Comparison of ENCODE assay signal across 28 cellular contexts in the genomic region with DNA sequence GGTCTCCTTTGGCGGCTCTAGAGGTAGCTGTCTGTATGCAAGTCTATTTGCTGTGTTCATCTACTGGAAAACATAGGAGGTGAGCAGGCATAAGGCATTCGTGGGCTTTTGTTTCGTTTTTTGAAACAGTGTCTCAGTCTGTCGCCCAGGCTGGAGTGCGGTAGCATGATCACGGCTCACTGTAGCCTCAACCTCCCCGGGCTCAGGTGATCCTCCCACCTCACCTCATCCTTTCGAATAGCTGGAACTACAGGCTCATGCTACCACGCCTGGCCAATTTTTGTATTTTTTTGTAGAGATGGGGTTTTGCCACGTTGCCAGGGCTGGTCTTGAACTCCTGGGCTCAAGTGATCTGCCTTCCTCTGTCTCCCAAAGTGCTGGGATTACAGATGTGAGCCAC. TPM values are rescaled to one million over a fixed set of nuclear protein-coding genes. Genes with fewer than 3 reads are reported as not detected.
A peak's percentile ranks its signal among the peaks of the same experiment; 100 is the strongest.
DNase-seq lines count a peak whose midpoint lies in the region; ATAC-seq and TF ChIP-seq lines count a peak whose summit lies in the region.
"Had no signal": no experiment of that assay in that cellular context is flagged by ENCODE, and none has a peak within 500 bp of the region (broad histone marks: within the 10 kb centered on the region; RNA-seq: fewer than 3 reads in every experiment).

No MANE protein-coding gene starts in this region.

- intact Hi-C loops in left ventricle myocardium inferior (cut with micrococcal nuclease): no loop called here
- intact Hi-C loops in Right ventricle myocardium superior (cut with DNase I): no loop called here
- intact Hi-C loops in dendritic cell treated with granulocyte-macrophage colony-stimulating factor and Interleukin-4, amounts not matched to agents 40 ng/mL and 50 ng/mL, for 4 days (cut with micrococcal nuclease): no loop called here
- intact Hi-C loops in vagina (cut with DNase I): no loop called here

- TF ChIP-seq POLR2A in vagina (IDR thresholded peaks at IDR 0.05): no peak

- H3K4me2 ChIP-seq in mesenchymal stem cell (ENCODE audit: low read length, poor library complexity, severe bottlenecking): peak overlapping the region; percentile 26

- H4K8ac ChIP-seq in mesenchymal stem cell (ENCODE audit: low read length): no peak overlapping the region

- H3K36me3 Mint-ChIP-seq in dendritic cell treated with granulocyte-macrophage colony-stimulating factor and Interleukin-4, amounts not matched to agents 40 ng/mL and 50 ng/mL, for 4 days (ENCODE audit: low read depth): peaks cover 54% of the 10 kb centered on the region

- no peaks in the 10 kb centered on the region for H3K27me3 Mint-ChIP-seq in dendritic cell treated with granulocyte-macrophage colony-stimulating factor and Interleukin-4, amounts not matched to agents 40 ng/mL and 50 ng/mL, for 4 days
- H3K27me3 Mint-ChIP-seq: activated CD4-positive, alpha-beta memory T cell treated with anti-CD3 and anti-CD28 coated beads, Interleukin-2, amount 10 ng/mL, durations not matched to agents 7 days and 5 days; CD4-positive, alpha-beta T cell; stimulated activated naive CD8-positive, alpha-beta T cell treated with anti-CD3 and anti-CD28 coated beads, Interleukin-15, amount 100 ng/mL, for 72 hours had no signal

- no peak overlapping the region for H2BK5ac ChIP-seq in mesenchymal stem cell (ENCODE audit: low read depth, low read length, poor library complexity, severe bottlenecking)

- peaks cover 7% of the 10 kb centered on the region for H3K9me3 Mint-ChIP-seq in dendritic cell treated with granulocyte-macrophage colony-stimulating factor and Interleukin-4, amounts not matched to agents 40 ng/mL and 50 ng/mL, for 4 days
- H3K9me3 Mint-ChIP-seq: CD4-positive, alpha-beta T cell had no signal

- H3K79me1 ChIP-seq in mesenchymal stem cell (replicated peaks; ENCODE audit: low read length, poor library complexity, severe bottlenecking): peaks cover 48% of the 10 kb centered on the region

- peak overlapping the region; percentile 94 for H3K27ac Mint-ChIP-seq in dendritic cell treated with granulocyte-macrophage colony-stimulating factor and Interleukin-4, amounts not matched to agents 40 ng/mL and 50 ng/mL, for 4 days
- H3K27ac Mint-ChIP-seq: activated CD4-positive, alpha-beta memory T cell treated with anti-CD3 and anti-CD28 coated beads, Interleukin-2, amount 10 ng/mL, durations not matched to agents 7 days and 5 days; activated T-helper 1 cell treated with anti-CD3 and anti-CD28 coated beads, Interleukin-12 subunit alpha, Interleukin-12 subunit beta, Interleukin-2, Interleukin-4 antibody, amounts not matched to agents 30 ng/mL and 10 ng/mL and 1 ng/mL, durations not matched to agents 14 hours and 24 hours and 36 hours; CD4-positive, alpha-beta T cell had no signal

- WGBS in mesenchymal stem cell: 81% methylated on average over 9 of the region's 10 CpGs

- CTCF ChIA-PET in HEK293T (lab: Yijun Ruan, JAX): no interaction called here

- H2BK15ac ChIP-seq in mesenchymal stem cell (ENCODE audit: low read depth, poor library complexity, severe bottlenecking): no peak overlapping the region

- H3K23ac ChIP-seq in mesenchymal stem cell (ENCODE audit: low read length in 2 of 2): no peak overlapping the region

- peak overlapping the region; percentile 87 for H2AK5ac ChIP-seq in mesenchymal stem cell (ENCODE audit: low read length, severe bottlenecking)

- ATAC-seq in Right ventricle myocardium superior (ENCODE audit: poor library complexity) (no peak), GM18502 (IDR thresholded peaks at IDR 0.05; ENCODE audit: poor library complexity, unreplicated experiment) (no peak), GM18868 (IDR thresholded peaks at IDR 0.05; ENCODE audit: unreplicated experiment) (no peak)
- ATAC-seq: stimulated activated naive CD8-positive, alpha-beta T cell treated with anti-CD3 and anti-CD28 coated beads, Interleukin-15, amount 100 ng/mL, for 72 hours had no signal

- peak overlapping the region; percentile 78 for H3K4me3 Mint-ChIP-seq in dendritic cell treated with granulocyte-macrophage colony-stimulating factor and Interleukin-4, amounts not matched to agents 40 ng/mL and 50 ng/mL, for 4 days
- H3K4me3 Mint-ChIP-seq: activated CD4-positive, alpha-beta memory T cell treated with anti-CD3 and anti-CD28 coated beads, Interleukin-2, amount 10 ng/mL, durations not matched to agents 7 days and 5 days; activated T-helper 1 cell treated with anti-CD3 and anti-CD28 coated beads, Interleukin-12 subunit alpha, Interleukin-12 subunit beta, Interleukin-2, Interleukin-4 antibody, amounts not matched to agents 30 ng/mL and 10 ng/mL and 1 ng/mL, durations not matched to agents 14 hours and 24 hours and 36 hours; CD4-positive, alpha-beta T cell; neural crest cell; stimulated activated naive CD8-positive, alpha-beta T cell treated with anti-CD3 and anti-CD28 coated beads, Interleukin-15, amount 100 ng/mL, for 72 hours had no signal

- no peak overlapping the region for H2BK12ac ChIP-seq in mesenchymal stem cell (ENCODE audit: low read length in 2 of 2)

- no peak overlapping the region for H3K14ac ChIP-seq in mesenchymal stem cell (ENCODE audit: low read length in 2 of 2)

- DNase-seq in left ventricle myocardium inferior (no peak), Right ventricle myocardium superior (no peak), mesenchymal stem cell (no peak), HEK293T (ENCODE audit: extremely low spot score) (no peak), vagina (ENCODE audit: extremely low spot score in 2 of 2) (no peak)
- DNase-seq: activated CD4-positive, alpha-beta memory T cell treated with anti-CD3 and anti-CD28 coated beads, Interleukin-2, amount 10 ng/mL, durations not matched to agents 7 days and 5 days; activated CD8-positive, alpha-beta memory T cell treated with anti-CD3 and anti-CD28 coated beads, Interleukin-2, amount 50 U/mL, for 4 hours; activated naive CD4-positive, alpha-beta T cell treated with Interleukin-2 at 50 U/mL for 16 hours; CD4-positive, alpha-beta T cell; DND-41; effector CD8-positive, alpha-beta T cell; foreskin fibroblast; GM23248; IMR-90; mammary epithelial cell; NCI-H1048; NCI-H1694; right lobe of liver; spleen; stimulated activated naive CD8-positive, alpha-beta T cell treated with anti-CD3 and anti-CD28 coated beads, Interleukin-15, amount 100 ng/mL, for 72 hours; SW 1271 had no signal

- no peak overlapping the region for H4K91ac ChIP-seq in mesenchymal stem cell (ENCODE audit: low read length)

- no peaks in the 10 kb centered on the region for H3K27me3 ChIP-seq in left ventricle myocardium inferior (ENCODE audit: low read depth)
- peaks cover 0 to 4% of the 10 kb centered on the region in 2 experiments for H3K27me3 ChIP-seq in mesenchymal stem cell (ENCODE audit: control insufficient read depth in 1 of 2, insufficient read depth in 1 of 2, low read length in 2 of 2)
- no peaks in the 10 kb centered on the region for H3K27me3 ChIP-seq in vagina
- H3K27me3 ChIP-seq: right lobe of liver, spleen had no signal

- H3K18ac ChIP-seq in mesenchymal stem cell (ENCODE audit: low read depth in 1 of 2, low read length in 2 of 2): no peak overlapping the region

- TF ChIP-seq CTCF in left ventricle myocardium inferior (IDR thresholded peaks at IDR 0.05; ENCODE audit: borderline replicate concordance) (no peak), vagina (IDR thresholded peaks at IDR 0.05) (no peak)

- H3K4me3 ChIP-seq in left ventricle myocardium inferior (peak overlapping the region; percentile 40), mesenchymal stem cell (ENCODE audit: insufficient read depth in 1 of 2, low read depth in 1 of 2, low read length in 2 of 2) (peak overlapping the region in 1 of 2 experiments; percentile 33), vagina (no peak overlapping the region)
- H3K4me3 ChIP-seq: GM23248, right lobe of liver, spleen, tibial artery had no signal

- no peak overlapping the region for H3K4ac ChIP-seq in mesenchymal stem cell (ENCODE audit: low read depth in 1 of 2, low read length in 2 of 2)

- no peak overlapping the region for H3K9ac ChIP-seq in mesenchymal stem cell (ENCODE audit: low read length)
- H3K9ac ChIP-seq: GM23248, parathyroid adenoma had no signal

- H2AFZ ChIP-seq in mesenchymal stem cell (ENCODE audit: low read depth, low read length): no peak overlapping the region
- H2AFZ ChIP-seq: GM23248, parathyroid adenoma had no signal

- peaks cover 85% of the 10 kb centered on the region for H3K4me1 Mint-ChIP-seq in dendritic cell treated with granulocyte-macrophage colony-stimulating factor and Interleukin-4, amounts not matched to agents 40 ng/mL and 50 ng/mL, for 4 days (ENCODE audit: low read depth)
- H3K4me1 Mint-ChIP-seq: activated CD4-positive, alpha-beta memory T cell treated with anti-CD3 and anti-CD28 coated beads, Interleukin-2, amount 10 ng/mL, durations not matched to agents 7 days and 5 days had no signal

- H3K9me3 ChIP-seq in left ventricle myocardium inferior (replicated peaks) (peaks cover 5% of the 10 kb centered on the region), mesenchymal stem cell (ENCODE audit: control insufficient read depth, low read length) (peaks cover 19% of the 10 kb centered on the region), vagina (no peaks in the 10 kb centered on the region)
- H3K9me3 ChIP-seq: right lobe of liver, tibial artery had no signal

- H3K36me3 ChIP-seq in left ventricle myocardium inferior (no peaks in the 10 kb centered on the region), mesenchymal stem cell (ENCODE audit: control insufficient read depth in 1 of 2, insufficient read depth in 2 of 2, low read depth in 1 of 2, low read length in 2 of 2) (peaks cover 0 to 7% of the 10 kb centered on the region in 2 experiments), vagina (no peaks in the 10 kb centered on the region)
- H3K36me3 ChIP-seq: right lobe of liver, spleen, tibial artery had no signal

- no peak overlapping the region for H2BK120ac ChIP-seq in mesenchymal stem cell (ENCODE audit: low read depth, low read length)

- peak overlapping the region; percentile 65 for H3K27ac ChIP-seq in left ventricle myocardium inferior (replicated peaks)
- peak overlapping the region; percentile 72 for H3K27ac ChIP-seq in mesenchymal stem cell (ENCODE audit: low read length, poor library complexity, severe bottlenecking)
- H3K27ac ChIP-seq in vagina: no peak overlapping the region
- H3K27ac ChIP-seq: GM23248, parathyroid adenoma, right lobe of liver, tibial artery had no signal

- POLR2A ChIA-PET in HEK293T (lab: Yijun Ruan, JAX): no interaction called here

- H3K4me1 ChIP-seq in left ventricle myocardium inferior (peaks cover 57% of the 10 kb centered on the region), mesenchymal stem cell (ENCODE audit: control insufficient read depth, insufficient read depth, low read depth, low read length) (peaks cover 11% of the 10 kb centered on the region), vagina (peaks cover 16% of the 10 kb centered on the region)

RNA-seq across cellular contexts. Expression of gene FLVCR2, which starts 27.5 kb away (rescaled TPM):
- total RNA-seq in left ventricle myocardium inferior: 3.2 TPM
- 2.1 TPM for total RNA-seq in Right ventricle myocardium superior
- 3.0 TPM for polyA plus RNA-seq in mesenchymal stem cell (2013, experiment 1 of 2)
- 2.6 TPM for polyA plus RNA-seq in mesenchymal stem cell (2013, experiment 2 of 2)
- 3.7 TPM for total RNA-seq in vagina
- total RNA-seq: GM23248 had no signal

RNA-seq across cellular contexts. Expression of gene ERG28, which starts 54.8 kb away (rescaled TPM):
- total RNA-seq in left ventricle myocardium inferior (6.8 TPM), Right ventricle myocardium superior (5.9 TPM), vagina (9.6 TPM)
- polyA plus RNA-seq in mesenchymal stem cell (2013, experiment 1 of 2): 84.7 TPM
- 84.6 TPM for polyA plus RNA-seq in mesenchymal stem cell (2013, experiment 2 of 2)

RNA-seq across cellular contexts. Expression of gene TTLL5, which starts 55.1 kb away (rescaled TPM):
- total RNA-seq in left ventricle myocardium inferior: 16.3 TPM
- 15.1 TPM for total RNA-seq in Right ventricle myocardium superior
- 18.6 TPM for polyA plus RNA-seq in mesenchymal stem cell (2013, experiment 1 of 2)
- polyA plus RNA-seq in mesenchymal stem cell (2013, experiment 2 of 2): 17.5 TPM
- total RNA-seq in vagina: 43.0 TPM
